28 cellular contexts compared by ENCODE assay signal in genomic region chr1:109971559-109971958, GRCh38.
"Had no signal": no experiment of that assay in that cellular context is flagged by ENCODE, and none has a peak within 500 bp of the region (broad histone marks: within the 10 kb centered on the region; RNA-seq: fewer than 3 reads in every experiment).

No MANE protein-coding gene starts in this region.

- DNase-seq: activated B cell treated with CpG ODN at 0.5 μM for 24 hours; activated CD4-positive, alpha-beta memory T cell treated with anti-CD3 and anti-CD28 coated beads for 36 hours; activated CD4-positive, alpha-beta T cell treated with anti-CD3 and anti-CD28 coated beads, Interleukin-2, amount 10 ng/mL, durations not matched to agents 7 days and 5 days; activated CD8-positive, alpha-beta memory T cell treated with anti-CD3 and anti-CD28 coated beads for 24 hours; activated effector memory CD4-positive, alpha-beta T cell treated with anti-CD3 and anti-CD28 coated beads, Interleukin-2, amount 50 U/mL, for 16 hours; activated naive CD4-positive, alpha-beta T cell treated with Interleukin-2 at 50 U/mL for 16 hours; activated naive CD8-positive, alpha-beta T cell treated with anti-CD3 and anti-CD28 coated beads, Interleukin-2, amount 50 U/mL, for 24 hours; activated T-cell treated with anti-CD3 and anti-CD28 coated beads, Interleukin-2, amount 50 U/mL, for 4 hours; amniotic stem cell; body of pancreas; central memory CD4-positive, alpha-beta T cell; Karpas-422; NCI-H1105; NCI-H1436; NCI-H1694 treated with DMSO at 0.1 percent for 48 hours; NCI-H2029 treated with DMSO at 0.1 percent for 48 hours; NCI-H510A treated with DMSO at 0.1 percent for 48 hours; NCI-H69; NK-92 treated with Interleukin-12 subunit alpha and Interleukin-12 subunit beta, amount 100 ng/mL, for 24 hours; SHP77; T-cell had no signal

- FAIRE-seq: bronchial epithelial cell, RCC 7860 had no signal

- H3K27me3 ChIP-seq: ascending aorta, body of pancreas, SJSA1 had no signal

- H3K4me3 ChIP-seq: ascending aorta, body of pancreas, coronary artery, SJSA1 had no signal

- ATAC-seq: activated naive CD4-positive, alpha-beta T cell treated with anti-CD3 and anti-CD28 coated beads, Interleukin-2, amount 50 U/mL, for 72 hours; activated naive CD8-positive, alpha-beta T cell treated with anti-CD3 and anti-CD28 coated beads, Interleukin-2, amount 50 U/mL, for 24 hours; activated T-cell treated with anti-CD3 and anti-CD28 coated beads, Interleukin-2, amount 50 U/mL, for 4 hours; body of pancreas; SK-N-SH treated with all-trans-retinoic acid at 6 μM for 48 hours; T-cell had no signal

- H3K9me3 ChIP-seq: ascending aorta, body of pancreas, SJSA1 had no signal

- H3K4me1 ChIP-seq: ascending aorta, body of pancreas had no signal

- H3K27ac ChIP-seq: ascending aorta, body of pancreas, coronary artery, SJSA1 had no signal

- H3K36me3 ChIP-seq: ascending aorta, SJSA1 had no signal
